ENCODE assay signal across 23 cellular contexts in the genomic region with DNA sequence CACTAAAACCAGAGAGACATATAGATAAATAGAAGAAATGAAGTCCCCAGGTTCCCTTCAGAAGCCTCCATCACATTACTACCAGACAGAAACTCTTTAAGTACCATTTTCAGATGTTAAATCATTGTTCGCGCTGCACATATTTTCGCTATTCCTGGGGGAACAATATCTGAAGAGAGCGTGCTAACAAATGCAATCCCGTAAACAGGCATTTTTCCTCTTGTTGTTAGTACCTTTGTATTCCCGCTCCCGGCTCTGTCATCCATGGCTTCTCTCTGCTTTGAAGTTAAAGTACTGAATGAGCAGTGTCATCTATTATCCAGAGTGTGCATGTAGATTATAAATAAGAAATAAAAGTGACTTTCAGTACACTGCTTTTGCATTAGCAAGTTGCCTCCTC.
DNase-seq lines count a peak whose midpoint lies in the region; ATAC-seq and TF ChIP-seq lines count a peak whose summit lies in the region.
"Had no signal": no experiment of that assay in that cellular context is flagged by ENCODE, and none has a peak within 500 bp of the region (broad histone marks: within the 10 kb centered on the region; RNA-seq: fewer than 3 reads in every experiment).

No MANE protein-coding gene starts in this region.

- peak; percentile 28 for TF ChIP-seq EP300 in neural cell (conservative IDR thresholded peaks at IDR 0.05; ENCODE audit: poor library complexity, severe bottlenecking)

- H3K9me3 Mint-ChIP-seq in activated naive CD8-positive, alpha-beta T cell (ENCODE audit: low read depth), result peaks cover 4% of the 10 kb centered on the region
- H3K9me3 Mint-ChIP-seq in activated naive CD8-positive, alpha-beta T cell treated with anti-CD3 and anti-CD28 coated beads, Interleukin-2, amount 50 U/mL, for 24 hours, result no peaks in the 10 kb centered on the region
- H3K9me3 Mint-ChIP-seq: CD14-positive monocyte had no signal

- ATAC-seq in activated naive CD8-positive, alpha-beta T cell treated with anti-CD3 and anti-CD28 coated beads, Interleukin-2, amount 50 U/mL, for 24 hours, result no peak
- no peak for ATAC-seq in T-helper 17 cell
- no peak for ATAC-seq in HG03108 (IDR thresholded peaks at IDR 0.05; ENCODE audit: unreplicated experiment)
- ATAC-seq: HepG2, K562 had no signal

- H3K27ac Mint-ChIP-seq in activated naive CD8-positive, alpha-beta T cell, result peak overlapping the region; percentile 46
- H3K27ac Mint-ChIP-seq in activated naive CD8-positive, alpha-beta T cell treated with anti-CD3 and anti-CD28 coated beads, Interleukin-2, amount 50 U/mL, for 24 hours, result no peak overlapping the region
- H3K27ac Mint-ChIP-seq in T-helper 17 cell, result peak overlapping the region; percentile 65
- H3K27ac Mint-ChIP-seq: CD14-positive monocyte had no signal

- no peak overlapping the region for H3K4me2 ChIP-seq in neural cell (ENCODE audit: low read length)

- peak overlapping the region; percentile 10 for H3K27ac ChIP-seq in neural cell (ENCODE audit: low read length)
- H3K27ac ChIP-seq: SJSA1 had no signal

- peaks cover 74% of the 10 kb centered on the region for H3K4me1 Mint-ChIP-seq in activated naive CD8-positive, alpha-beta T cell (ENCODE audit: low read depth)
- H3K4me1 Mint-ChIP-seq in activated naive CD8-positive, alpha-beta T cell treated with anti-CD3 and anti-CD28 coated beads, Interleukin-2, amount 50 U/mL, for 24 hours, result peaks cover 55% of the 10 kb centered on the region
- H3K4me1 Mint-ChIP-seq in T-helper 17 cell, result peaks cover 2% of the 10 kb centered on the region

- H3K9me2 ChIP-seq in neural cell (ENCODE audit: insufficient read depth, low read length), result no peaks in the 10 kb centered on the region

- H3K36me3 ChIP-seq in neural cell (ENCODE audit: insufficient read depth, low read length), result no peaks in the 10 kb centered on the region
- H3K36me3 ChIP-seq: BE2C, SJSA1 had no signal

- DNase-seq in activated naive CD8-positive, alpha-beta T cell treated with anti-CD3 and anti-CD28 coated beads, Interleukin-2, amount 50 U/mL, for 24 hours, result no peak
- no peak for DNase-seq in T-helper 17 cell
- no peak for DNase-seq in AG08396 (ENCODE audit: low spot score)
- no peak for DNase-seq in kidney tubule cell (ENCODE audit: low spot score)
- DNase-seq: BE2C, DMS153, H7, Kasumi-1, NCI-H1092 treated with DMSO at 0.1 percent for 48 hours, NCI-H1436, NCI-H187, NCI-H2081 treated with DMSO at 0.1 percent for 48 hours, NCI-H446, NCI-H524 treated with DMSO at 0.1 percent for 48 hours, Right ventricle myocardium superior, RPMI8226 had no signal

- no peak overlapping the region for H3K4me3 Mint-ChIP-seq in activated naive CD8-positive, alpha-beta T cell
- no peak overlapping the region for H3K4me3 Mint-ChIP-seq in activated naive CD8-positive, alpha-beta T cell treated with anti-CD3 and anti-CD28 coated beads, Interleukin-2, amount 50 U/mL, for 24 hours
- H3K4me3 Mint-ChIP-seq in T-helper 17 cell, result no peak overlapping the region
- H3K4me3 Mint-ChIP-seq: CD14-positive monocyte had no signal

- H3K36me3 Mint-ChIP-seq in activated naive CD8-positive, alpha-beta T cell, result peaks cover 23% of the 10 kb centered on the region
- H3K36me3 Mint-ChIP-seq in activated naive CD8-positive, alpha-beta T cell treated with anti-CD3 and anti-CD28 coated beads, Interleukin-2, amount 50 U/mL, for 24 hours (ENCODE audit: low read depth), result peaks cover 44% of the 10 kb centered on the region
- peaks cover 4% of the 10 kb centered on the region for H3K36me3 Mint-ChIP-seq in T-helper 17 cell (ENCODE audit: low read depth)

- H4K20me1 ChIP-seq in neural cell (ENCODE audit: insufficient read depth), result no peaks in the 10 kb centered on the region

- no peaks in the 10 kb centered on the region for H3K27me3 Mint-ChIP-seq in activated naive CD8-positive, alpha-beta T cell
- no peaks in the 10 kb centered on the region for H3K27me3 Mint-ChIP-seq in activated naive CD8-positive, alpha-beta T cell treated with anti-CD3 and anti-CD28 coated beads, Interleukin-2, amount 50 U/mL, for 24 hours
- no peaks in the 10 kb centered on the region for H3K27me3 Mint-ChIP-seq in T-helper 17 cell

- H3K9me3 ChIP-seq in T-helper 17 cell (ENCODE audit: control insufficient read depth, low read length, poor library complexity, severe bottlenecking) (no peaks in the 10 kb centered on the region), neural cell (ENCODE audit: low read length) (no peaks in the 10 kb centered on the region)
- H3K9me3 ChIP-seq: BE2C, SJSA1 had no signal

- H2AFZ ChIP-seq in neural cell (ENCODE audit: low read depth, low read length), result no peak overlapping the region

- TF ChIP-seq CTCF in neural cell (IDR thresholded peaks at IDR 0.05; ENCODE audit: poor library complexity, severe bottlenecking), result no peak

- H3K9ac ChIP-seq in neural cell (ENCODE audit: low read length), result no peak overlapping the region

- H3K27me3 ChIP-seq in neural cell (ENCODE audit: insufficient read depth, low read depth, low read length), result no peaks in the 10 kb centered on the region
- H3K27me3 ChIP-seq: BE2C, SJSA1 had no signal

- no peak overlapping the region for H3K4me3 ChIP-seq in neural cell (ENCODE audit: low read length)
- H3K4me3 ChIP-seq: K562, SJSA1 had no signal

- H3K79me2 ChIP-seq in neural cell (replicated peaks; ENCODE audit: insufficient read depth, low read length), result no peaks in the 10 kb centered on the region

- TF ChIP-seq RAD21 in neural cell (conservative IDR thresholded peaks at IDR 0.05), result no peak

- no peaks in the 10 kb centered on the region for H3F3A ChIP-seq in neural cell (ENCODE audit: insufficient read depth, low read length, poor library complexity, severe bottlenecking)

TF ChIP-seq in neural cell, 6 proteins besides CTCF, POLR2A, EP300 and RAD21:
- TF ChIP-seq SMC3 (conservative IDR thresholded peaks at IDR 0.05; ENCODE audit: poor library complexity) (no peak), MXI1 (conservative IDR thresholded peaks at IDR 0.05; ENCODE audit: poor library complexity, severe bottlenecking) (no peak), POLR2AphosphoS5 (IDR thresholded peaks at IDR 0.05) (peak; percentile 72), TAF1 (IDR thresholded peaks at IDR 0.05; ENCODE audit: low read depth) (no peak), EZH2 (IDR thresholded peaks at IDR 0.05; ENCODE audit: borderline replicate concordance, insufficient read depth, low read length, poor library complexity, severe bottlenecking) (no peak)
- TF ChIP-seq, protein P1, sequence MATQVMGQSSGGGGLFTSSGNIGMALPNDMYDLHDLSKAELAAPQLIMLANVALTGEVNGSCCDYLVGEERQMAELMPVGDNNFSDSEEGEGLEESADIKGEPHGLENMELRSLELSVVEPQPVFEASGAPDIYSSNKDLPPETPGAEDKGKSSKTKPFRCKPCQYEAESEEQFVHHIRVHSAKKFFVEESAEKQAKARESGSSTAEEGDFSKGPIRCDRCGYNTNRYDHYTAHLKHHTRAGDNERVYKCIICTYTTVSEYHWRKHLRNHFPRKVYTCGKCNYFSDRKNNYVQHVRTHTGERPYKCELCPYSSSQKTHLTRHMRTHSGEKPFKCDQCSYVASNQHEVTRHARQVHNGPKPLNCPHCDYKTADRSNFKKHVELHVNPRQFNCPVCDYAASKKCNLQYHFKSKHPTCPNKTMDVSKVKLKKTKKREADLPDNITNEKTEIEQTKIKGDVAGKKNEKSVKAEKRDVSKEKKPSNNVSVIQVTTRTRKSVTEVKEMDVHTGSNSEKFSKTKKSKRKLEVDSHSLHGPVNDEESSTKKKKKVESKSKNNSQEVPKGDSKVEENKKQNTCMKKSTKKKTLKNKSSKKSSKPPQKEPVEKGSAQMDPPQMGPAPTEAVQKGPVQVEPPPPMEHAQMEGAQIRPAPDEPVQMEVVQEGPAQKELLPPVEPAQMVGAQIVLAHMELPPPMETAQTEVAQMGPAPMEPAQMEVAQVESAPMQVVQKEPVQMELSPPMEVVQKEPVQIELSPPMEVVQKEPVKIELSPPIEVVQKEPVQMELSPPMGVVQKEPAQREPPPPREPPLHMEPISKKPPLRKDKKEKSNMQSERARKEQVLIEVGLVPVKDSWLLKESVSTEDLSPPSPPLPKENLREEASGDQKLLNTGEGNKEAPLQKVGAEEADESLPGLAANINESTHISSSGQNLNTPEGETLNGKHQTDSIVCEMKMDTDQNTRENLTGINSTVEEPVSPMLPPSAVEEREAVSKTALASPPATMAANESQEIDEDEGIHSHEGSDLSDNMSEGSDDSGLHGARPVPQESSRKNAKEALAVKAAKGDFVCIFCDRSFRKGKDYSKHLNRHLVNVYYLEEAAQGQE (IDR thresholded peaks at IDR 0.05; ENCODE audit: borderline replicate concordance), result peak; percentile 94
TF ChIP-seq in neural cell: peak in this region for 2.
